Comparison of ENCODE assay signal across 30 cellular contexts in the genomic region with DNA sequence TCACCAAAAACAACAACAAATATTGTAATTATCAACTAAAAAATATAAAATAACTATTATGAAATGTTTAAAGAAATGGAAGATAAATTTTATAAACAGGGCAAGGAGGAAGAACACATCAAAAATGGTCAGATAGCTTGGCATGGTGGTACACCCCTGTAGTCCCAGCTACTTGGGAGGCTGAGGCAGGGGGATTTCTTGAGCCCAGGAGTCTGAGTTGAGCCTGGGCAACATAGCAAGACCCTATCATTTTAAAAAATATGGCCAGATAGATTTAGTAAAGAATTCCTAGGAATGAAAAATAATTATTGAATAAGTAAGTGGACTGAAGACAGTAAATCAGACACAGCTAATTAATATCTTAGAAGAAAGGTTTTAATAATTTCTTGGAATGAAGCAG.
"Had no signal": no experiment of that assay in that cellular context is flagged by ENCODE, and none has a peak within 500 bp of the region (broad histone marks: within the 10 kb centered on the region; RNA-seq: fewer than 3 reads in every experiment).

No MANE protein-coding gene starts in this region.

- H3K27ac ChIP-seq: brain microvascular endothelial cell, cardiac muscle cell had no signal

- H3K4me3 Mint-ChIP-seq: activated CD4-positive, alpha-beta T cell treated with anti-CD3 and anti-CD28 coated beads, Interleukin-2, amount 10 ng/mL, durations not matched to agents 24 days and 14 days; activated CD8-positive, alpha-beta T cell treated with anti-CD3 and anti-CD28 coated beads for 36 hours; activated naive CD8-positive, alpha-beta T cell treated with anti-CD3 and anti-CD28 coated beads for 36 hours; activated T-cell treated with anti-CD3 and anti-CD28 coated beads, Interleukin-2, amount 50 U/mL, for 72 hours; activated T-helper 17 cell treated with anti-CD3 and anti-CD28 coated beads, Interleukin-2, amount 50 U/mL, for 72 hours had no signal

- H3K27ac Mint-ChIP-seq: activated CD4-positive, alpha-beta T cell treated with anti-CD3 and anti-CD28 coated beads, Interleukin-2, amount 10 ng/mL, durations not matched to agents 24 days and 14 days; activated CD8-positive, alpha-beta T cell treated with anti-CD3 and anti-CD28 coated beads for 36 hours; activated naive CD8-positive, alpha-beta T cell treated with anti-CD3 and anti-CD28 coated beads for 36 hours; activated T-cell treated with anti-CD3 and anti-CD28 coated beads, Interleukin-2, amount 50 U/mL, for 72 hours; activated T-helper 17 cell treated with anti-CD3 and anti-CD28 coated beads, Interleukin-2, amount 50 U/mL, for 72 hours had no signal

- DNase-seq: activated CD4-positive, alpha-beta T cell treated with anti-CD3 and anti-CD28 coated beads, Interleukin-2, amount 10 ng/mL, durations not matched to agents 24 days and 14 days; activated CD4-positive, alpha-beta T cell treated with anti-CD3 and anti-CD28 coated beads, Interleukin-2, amount 50 U/mL, for 4 hours; activated CD8-positive, alpha-beta T cell treated with anti-CD3 and anti-CD28 coated beads for 36 hours; activated effector memory CD4-positive, alpha-beta T cell treated with anti-CD3 and anti-CD28 coated beads, Interleukin-2, amount 50 U/mL, for 16 hours; activated naive CD4-positive, alpha-beta T cell; activated naive CD4-positive, alpha-beta T cell treated with anti-CD3 and anti-CD28 coated beads, Interleukin-2, amount 50 U/mL, for 16 hours; activated naive CD8-positive, alpha-beta T cell treated with anti-CD3 and anti-CD28 coated beads for 36 hours; activated T-cell treated with anti-CD3 and anti-CD28 coated beads, Interleukin-2, amount 50 U/mL, for 1 hour; activated T-cell treated with anti-CD3 and anti-CD28 coated beads, Interleukin-2, amount 50 U/mL, for 72 hours; amniotic stem cell; aorta; brain microvascular endothelial cell; KG1; MG63; NCI-H1048; NCI-H1105 treated with DMSO at 0.1 percent for 48 hours; NCI-H1436; NCI-H1694; NCI-H1930; NCI-H2081 treated with DMSO at 0.1 percent for 48 hours; NCI-H345; NCI-H524 treated with DMSO at 0.1 percent for 48 hours; NCI-H748 treated with DMSO at 0.1 percent for 48 hours; NK-92 treated with Interleukin-12 subunit alpha and Interleukin-12 subunit beta, amount 100 ng/mL, for 24 hours; Right ventricle myocardium superior; SW 1271; T-helper 1 cell; T1000 had no signal

- H3K9me3 ChIP-seq: MG63 had no signal

- H3K9me3 Mint-ChIP-seq: activated CD4-positive, alpha-beta T cell treated with anti-CD3 and anti-CD28 coated beads, Interleukin-2, amount 10 ng/mL, durations not matched to agents 24 days and 14 days; activated CD8-positive, alpha-beta T cell treated with anti-CD3 and anti-CD28 coated beads for 36 hours; activated T-cell treated with anti-CD3 and anti-CD28 coated beads, Interleukin-2, amount 50 U/mL, for 72 hours; activated T-helper 17 cell treated with anti-CD3 and anti-CD28 coated beads, Interleukin-2, amount 50 U/mL, for 72 hours had no signal

- H3K4me1 Mint-ChIP-seq: activated T-helper 17 cell treated with anti-CD3 and anti-CD28 coated beads, Interleukin-2, amount 50 U/mL, for 72 hours had no signal

- H3K27me3 ChIP-seq: brain microvascular endothelial cell, cardiac muscle cell, MG63 had no signal

- ATAC-seq: activated CD8-positive, alpha-beta T cell treated with anti-CD3 and anti-CD28 coated beads for 36 hours; activated T-cell treated with anti-CD3 and anti-CD28 coated beads, Interleukin-2, amount 50 U/mL, for 72 hours had no signal

- H3K4me3 ChIP-seq: cardiac muscle cell, MG63 had no signal

- H3K27me3 Mint-ChIP-seq: activated CD4-positive, alpha-beta T cell treated with anti-CD3 and anti-CD28 coated beads, Interleukin-2, amount 10 ng/mL, durations not matched to agents 24 days and 14 days; activated CD8-positive, alpha-beta T cell treated with anti-CD3 and anti-CD28 coated beads for 36 hours; activated naive CD8-positive, alpha-beta T cell treated with anti-CD3 and anti-CD28 coated beads for 36 hours; activated T-helper 17 cell treated with anti-CD3 and anti-CD28 coated beads, Interleukin-2, amount 50 U/mL, for 72 hours had no signal

- H3K36me3 ChIP-seq: brain microvascular endothelial cell, cardiac muscle cell, MG63 had no signal
